ENCODE assay signal across 1 cellular context in genomic region chr1:204516180-204516879, GRCh38.
A peak's percentile ranks its signal among the peaks of the same experiment; 100 is the strongest.
TF ChIP-seq lines count a peak whose summit lies in the region.

TSS of gene MDM4 (plus strand) at chr1:204516406. CDS start at chr1:204525519, 9,113 bp downstream.

TF ChIP-seq in HepG2, 621 proteins besides CTCF, POLR2A, EP300 and RAD21 (continued from another document):
- TF ChIP-seq, protein P1, sequence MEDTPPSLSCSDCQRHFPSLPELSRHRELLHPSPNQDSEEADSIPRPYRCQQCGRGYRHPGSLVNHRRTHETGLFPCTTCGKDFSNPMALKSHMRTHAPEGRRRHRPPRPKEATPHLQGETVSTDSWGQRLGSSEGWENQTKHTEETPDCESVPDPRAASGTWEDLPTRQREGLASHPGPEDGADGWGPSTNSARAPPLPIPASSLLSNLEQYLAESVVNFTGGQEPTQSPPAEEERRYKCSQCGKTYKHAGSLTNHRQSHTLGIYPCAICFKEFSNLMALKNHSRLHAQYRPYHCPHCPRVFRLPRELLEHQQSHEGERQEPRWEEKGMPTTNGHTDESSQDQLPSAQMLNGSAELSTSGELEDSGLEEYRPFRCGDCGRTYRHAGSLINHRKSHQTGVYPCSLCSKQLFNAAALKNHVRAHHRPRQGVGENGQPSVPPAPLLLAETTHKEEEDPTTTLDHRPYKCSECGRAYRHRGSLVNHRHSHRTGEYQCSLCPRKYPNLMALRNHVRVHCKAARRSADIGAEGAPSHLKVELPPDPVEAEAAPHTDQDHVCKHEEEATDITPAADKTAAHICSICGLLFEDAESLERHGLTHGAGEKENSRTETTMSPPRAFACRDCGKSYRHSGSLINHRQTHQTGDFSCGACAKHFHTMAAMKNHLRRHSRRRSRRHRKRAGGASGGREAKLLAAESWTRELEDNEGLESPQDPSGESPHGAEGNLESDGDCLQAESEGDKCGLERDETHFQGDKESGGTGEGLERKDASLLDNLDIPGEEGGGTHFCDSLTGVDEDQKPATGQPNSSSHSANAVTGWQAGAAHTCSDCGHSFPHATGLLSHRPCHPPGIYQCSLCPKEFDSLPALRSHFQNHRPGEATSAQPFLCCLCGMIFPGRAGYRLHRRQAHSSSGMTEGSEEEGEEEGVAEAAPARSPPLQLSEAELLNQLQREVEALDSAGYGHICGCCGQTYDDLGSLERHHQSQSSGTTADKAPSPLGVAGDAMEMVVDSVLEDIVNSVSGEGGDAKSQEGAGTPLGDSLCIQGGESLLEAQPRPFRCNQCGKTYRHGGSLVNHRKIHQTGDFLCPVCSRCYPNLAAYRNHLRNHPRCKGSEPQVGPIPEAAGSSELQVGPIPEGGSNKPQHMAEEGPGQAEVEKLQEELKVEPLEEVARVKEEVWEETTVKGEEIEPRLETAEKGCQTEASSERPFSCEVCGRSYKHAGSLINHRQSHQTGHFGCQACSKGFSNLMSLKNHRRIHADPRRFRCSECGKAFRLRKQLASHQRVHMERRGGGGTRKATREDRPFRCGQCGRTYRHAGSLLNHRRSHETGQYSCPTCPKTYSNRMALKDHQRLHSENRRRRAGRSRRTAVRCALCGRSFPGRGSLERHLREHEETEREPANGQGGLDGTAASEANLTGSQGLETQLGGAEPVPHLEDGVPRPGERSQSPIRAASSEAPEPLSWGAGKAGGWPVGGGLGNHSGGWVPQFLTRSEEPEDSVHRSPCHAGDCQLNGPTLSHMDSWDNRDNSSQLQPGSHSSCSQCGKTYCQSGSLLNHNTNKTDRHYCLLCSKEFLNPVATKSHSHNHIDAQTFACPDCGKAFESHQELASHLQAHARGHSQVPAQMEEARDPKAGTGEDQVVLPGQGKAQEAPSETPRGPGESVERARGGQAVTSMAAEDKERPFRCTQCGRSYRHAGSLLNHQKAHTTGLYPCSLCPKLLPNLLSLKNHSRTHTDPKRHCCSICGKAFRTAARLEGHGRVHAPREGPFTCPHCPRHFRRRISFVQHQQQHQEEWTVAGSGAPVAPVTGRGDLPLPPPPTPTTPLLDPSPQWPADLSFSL (CRISPR knock-in tag; IDR thresholded peaks at IDR 0.05): 0 out of 2 replicates have a peak, but pooled peaks have one; percentile 11
- TF ChIP-seq SP1 (IDR thresholded peaks at IDR 0.05) (no peak), SP1 (CRISPR knock-in tag; IDR thresholded peaks at IDR 0.05) (peak; percentile 32; the same call in 1 of the 2 replicates), AGO1 (IDR thresholded peaks at IDR 0.05; ENCODE audit: low read depth, low read length, poor library complexity, severe bottlenecking) (peak; percentile 83), ZNF160 (CRISPR knock-in tag; IDR thresholded peaks at IDR 0.05) (peak; percentile 75; the same call in 1 of the 2 replicates), EED (CRISPR knock-in tag; IDR thresholded peaks at IDR 0.05) (no peak), ELF4 (CRISPR knock-in tag; IDR thresholded peaks at IDR 0.05; ENCODE audit: borderline replicate concordance) (peak; percentile 80; the same call in 1 of the 2 replicates), KAT8 (CRISPR knock-in tag; IDR thresholded peaks at IDR 0.05) (peak; percentile 98), DDIT3 (CRISPR knock-in tag; IDR thresholded peaks at IDR 0.05) (no peak), ZNF609 (CRISPR knock-in tag; IDR thresholded peaks at IDR 0.05; ENCODE audit: borderline replicate concordance) (peak; percentile 76; the same call in 1 of the 2 replicates), CC2D1A (CRISPR knock-in tag; IDR thresholded peaks at IDR 0.05) (0 out of 2 replicates have a peak, but pooled peaks have one; percentile 26), HOMEZ (CRISPR knock-in tag; IDR thresholded peaks at IDR 0.05; ENCODE audit: low read depth) (peak; percentile 60; the same call in 1 of the 2 replicates), SIX1 (CRISPR knock-in tag; IDR thresholded peaks at IDR 0.05; ENCODE audit: borderline replicate concordance) (no peak), NAIF1 (CRISPR knock-in tag; IDR thresholded peaks at IDR 0.05; ENCODE audit: borderline replicate concordance) (peak; percentile 89), ATF6 (CRISPR knock-in tag; conservative IDR thresholded peaks at IDR 0.05) (no peak; the same call in 1 of the 2 replicates), POLR2AphosphoS5 (IDR thresholded peaks at IDR 0.05; ENCODE audit: low read depth, low read length) (peak; percentile 97), KDM1A (CRISPR knock-in tag; IDR thresholded peaks at IDR 0.05) (no peak), ARID4A (CRISPR knock-in tag; IDR thresholded peaks at IDR 0.05; ENCODE audit: borderline replicate concordance) (peak; percentile 94), ZBTB3 (CRISPR knock-in tag; IDR thresholded peaks at IDR 0.05; ENCODE audit: borderline replicate concordance, low read depth) (0 out of 2 replicates have a peak, but pooled peaks have one; percentile 80), TAF1 (CRISPR knock-in tag; IDR thresholded peaks at IDR 0.05) (peak; percentile 95), ATM (IDR thresholded peaks at IDR 0.05; ENCODE audit: borderline replicate concordance) (no peak), SALL1 (CRISPR knock-in tag; IDR thresholded peaks at IDR 0.05) (peak; percentile 88; the same call in 1 of the 2 replicates), SRY (CRISPR knock-in tag; IDR thresholded peaks at IDR 0.05) (peak; percentile 85)
- TF ChIP-seq, protein P2, sequence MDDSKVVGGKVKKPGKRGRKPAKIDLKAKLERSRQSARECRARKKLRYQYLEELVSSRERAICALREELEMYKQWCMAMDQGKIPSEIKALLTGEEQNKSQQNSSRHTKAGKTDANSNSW (CRISPR knock-in tag; IDR thresholded peaks at IDR 0.05; ENCODE audit: borderline replicate concordance): peak; percentile 87; the same call in 1 of the 2 replicates
